In the genomic region with DNA sequence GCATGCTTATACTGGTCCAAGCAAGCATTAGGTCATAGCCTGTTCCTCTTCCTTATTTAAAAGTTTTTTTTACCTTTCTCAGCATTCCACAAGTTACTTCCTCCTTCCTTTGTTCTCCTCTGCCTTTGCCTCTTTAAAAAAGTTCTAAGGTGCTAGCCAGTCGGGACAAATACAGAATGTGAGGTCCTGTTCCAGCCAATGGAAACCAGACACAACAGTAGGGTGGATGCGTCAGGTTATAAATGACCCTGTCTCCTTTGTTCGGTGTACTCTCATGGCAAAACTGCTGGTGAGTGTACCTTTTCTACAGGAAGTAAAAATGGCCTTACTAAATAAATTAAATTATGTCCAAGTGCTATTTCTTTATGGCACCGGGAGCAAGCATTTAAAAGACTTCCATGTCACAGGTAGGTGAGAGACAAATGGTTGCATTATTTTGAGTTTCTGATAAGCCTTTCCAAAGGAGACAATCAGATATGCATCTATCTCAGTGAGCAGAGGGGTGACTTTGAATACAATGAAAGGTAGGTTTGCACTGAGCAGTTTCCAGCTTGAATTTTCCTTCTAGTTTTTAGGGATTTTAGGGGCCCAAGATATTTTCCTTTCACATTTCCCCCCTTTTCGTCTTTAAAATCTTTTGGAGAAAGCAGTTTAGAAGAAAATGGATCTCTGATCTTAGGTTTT, we compare ENCODE assay signal across 7 cellular contexts.
DNase-seq lines count a peak whose midpoint lies in the region; ATAC-seq, FAIRE-seq and TF ChIP-seq lines count a peak whose summit lies in the region.
"Not testable (repeated sequence)": the region's sequence is repeated elsewhere in the genome, so short reads cannot be mapped to it uniquely, and the experiment has no call there.

No MANE protein-coding gene starts in this region.

- not testable (repeated sequence) for H3K4me1 ChIP-seq in PC-3 (ENCODE audit: insufficient read depth, low read length); pancreas
- peaks cover 0 to 14% (median 6%) of the 10 kb centered on the region in 4 donors for H3K4me1 ChIP-seq in transverse colon

- not testable (repeated sequence) for H3K36me3 ChIP-seq in PC-3 (ENCODE audit: low read depth, low read length); bronchial epithelial cell (ENCODE audit: control insufficient read depth, insufficient read depth, low read length); pancreas; transverse colon

- POLR2A ChIA-PET in PC-3 (lab: Charles Lee; ENCODE audit: unreplicated experiment), result not testable (repeated sequence)

- H3K27ac ChIP-seq in PC-3 (ENCODE audit: low read length), result not testable (repeated sequence)
- H3K27ac ChIP-seq in pancreas (peak overlapping the region in 3 of 4 donors; percentile 31 to 73 (median 67)), transverse colon (peak overlapping the region; percentile 43 to 77 (median 67))

- H3K27me3 ChIP-seq in PC-3 (ENCODE audit: low read length); bronchial epithelial cell (ENCODE audit: control insufficient read depth, insufficient read depth, low read length); pancreas; transverse colon: not testable (repeated sequence)

- TSS peak; percentile 96 for BruUV-seq in PC-3 (replicated peaks; lab: Mats Ljungman, UMichigan)

- not testable (repeated sequence) for TF ChIP-seq EP300 in transverse colon (IDR thresholded peaks at IDR 0.05; ENCODE audit: low read depth)

- FAIRE-seq in bronchial epithelial cell (lab: Jason Lieb, UNC); pancreas (lab: Jason Lieb, UNC): not testable (repeated sequence)

- in situ Hi-C loops in transverse colon (cut with MboI; ENCODE audit: low pct_ligation_motif_present in 1 of 4, low pct_unique_long_range_greater_than_20kb in 1 of 4, low sequenced_read_pairs in 3 of 4), result loop anchor here in 1 of 4 donors (25.0 kb wide), 1 partner anchor 225 kb away; no protein-coding TSS in a partner anchor

- intact Hi-C loops in PC-3 (cut with micrococcal nuclease), result loop anchor here (10.0 kb wide), 2 partner anchors 88 to 138 kb away; no protein-coding TSS in a partner anchor
- intact Hi-C loops in pancreas (cut with DNase I); transverse colon (cut with DNase I; ENCODE audit: low total_unique reads): not testable (repeated sequence)

- not testable (repeated sequence) for H2AFZ ChIP-seq in PC-3 (ENCODE audit: low read length)

- peaks cover 18% of the 10 kb centered on the region for H3K9me3 ChIP-seq in PC-3 (ENCODE audit: low read length)
- not testable (repeated sequence) for H3K9me3 ChIP-seq in pancreas, transverse colon

- not testable (repeated sequence) for H3K9me2 ChIP-seq in PC-3 (replicated peaks; ENCODE audit: low read length)

- CTCF ChIA-PET in PC-3 (lab: Charles Lee), result not testable (repeated sequence)

- not testable (repeated sequence) for ATAC-seq in PC-3, left lobe of liver
- peak; percentile 59 for ATAC-seq in esophagus mucosa
- ATAC-seq in pancreas, result peak in 2 of 4 donors; percentile 46 to 66

- peak; percentile 56 for TF ChIP-seq POLR2A in transverse colon (IDR thresholded peaks at IDR 0.05)

- not testable (repeated sequence) for H3F3A ChIP-seq in PC-3 (ENCODE audit: low read length, unreplicated experiment)

- not testable (repeated sequence) for H3K9ac ChIP-seq in PC-3 (ENCODE audit: low read length)

- TF ChIP-seq CTCF in PC-3 (conservative IDR thresholded peaks at IDR 0.05; ENCODE audit: low read depth, low read length); bronchial epithelial cell (IDR thresholded peaks at IDR 0.05; ENCODE audit: insufficient read depth, low read length, severe bottlenecking); pancreas (IDR thresholded peaks at IDR 0.05); transverse colon (IDR thresholded peaks at IDR 0.05): not testable (repeated sequence)

- H3K79me2 ChIP-seq in PC-3 (ENCODE audit: low read length), result not testable (repeated sequence)

- H3K4me2 ChIP-seq in PC-3 (ENCODE audit: low read length), result not testable (repeated sequence)

- not testable (repeated sequence) for H4K20me1 ChIP-seq in PC-3 (ENCODE audit: low read length)

- 53 to 60% methylated on average over 5 of the region's 5 CpGs for WGBS in pancreas, 2 donors
- WGBS in transverse colon (ENCODE audit: low coverage in 1 of 2), 2 donors, result 40 to 48% methylated on average over 5 of the region's 5 CpGs

- not testable (repeated sequence) for H3K4me3 ChIP-seq in PC-3 (ENCODE audit: low read length)
- H3K4me3 ChIP-seq in bronchial epithelial cell (ENCODE audit: low read depth, low read length) (peak overlapping the region; percentile 39), pancreas (peak overlapping the region in 1 of 4 donors; percentile 18), transverse colon (peak overlapping the region in 1 of 4 donors; percentile 0)

- DNase-seq in GF-D8 (lab: John Stamatoyannopoulos, UW), result peak; percentile 38
- not testable (repeated sequence) for DNase-seq in PC-3, pancreas
- DNase-seq in bronchial epithelial cell (ENCODE audit: low read depth), result peak; percentile 92
- peak; percentile 7 for DNase-seq in left lobe of liver (ENCODE audit: low spot score)
- DNase-seq in transverse colon, result peak; percentile 26
